ENCODE assay signal across 13 cellular contexts in the genomic region with DNA sequence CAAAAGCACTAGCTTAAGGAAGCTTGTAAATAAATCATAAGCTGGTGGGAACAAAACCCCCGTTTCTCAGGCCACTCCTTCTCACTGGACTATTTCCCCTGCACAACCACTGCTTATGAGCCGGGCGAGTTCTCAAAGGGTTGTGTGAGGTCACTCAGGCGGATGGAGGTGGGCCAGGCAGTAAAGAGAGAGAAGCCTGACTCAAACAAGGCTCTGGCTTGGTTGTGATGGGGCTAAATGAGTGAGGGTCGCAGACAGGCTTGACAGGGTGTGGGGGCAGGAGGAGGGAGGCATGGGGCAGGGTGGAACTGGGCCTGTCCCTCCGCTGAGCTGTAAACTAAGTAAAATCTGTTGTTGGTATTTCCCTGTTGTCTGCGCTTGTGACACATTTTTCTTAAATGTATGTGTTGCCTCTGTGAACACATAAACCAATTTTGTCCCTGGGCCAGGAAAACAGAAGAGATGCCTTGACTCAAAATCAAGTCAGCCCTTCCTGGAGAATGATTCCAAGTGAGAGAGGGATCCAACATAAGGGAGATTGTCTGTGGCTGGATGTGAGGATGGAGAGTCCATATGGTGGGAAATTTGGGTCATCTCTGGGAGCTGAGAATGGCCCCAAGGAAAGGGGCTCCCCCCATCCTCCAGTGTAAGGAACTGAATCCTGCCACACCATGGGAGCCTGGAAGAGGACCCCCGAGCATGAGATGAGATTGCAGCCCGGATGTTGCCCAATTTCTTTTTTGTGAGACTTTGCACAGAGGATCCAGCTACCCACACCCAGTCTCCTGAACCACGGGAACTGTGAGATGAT. TPM values are rescaled to one million over a fixed set of nuclear protein-coding genes. Genes with fewer than 3 reads are reported as not detected.
A peak's percentile ranks its signal among the peaks of the same experiment; 100 is the strongest.
DNase-seq lines count a peak whose midpoint lies in the region; ATAC-seq and TF ChIP-seq lines count a peak whose summit lies in the region.
"Had no signal": no experiment of that assay in that cellular context is flagged by ENCODE, and none has a peak within 500 bp of the region (broad histone marks: within the 10 kb centered on the region; RNA-seq: fewer than 3 reads in every experiment).

No MANE protein-coding gene starts in this region.

- H3K9me3 ChIP-seq in neuronal stem cell (replicated peaks in 1 of 2; ENCODE audit: control insufficient read depth in 2 of 2, insufficient read depth in 1 of 2, low read depth in 1 of 2, low read length in 2 of 2), result no peaks in the 10 kb centered on the region
- H3K9me3 ChIP-seq: Caco-2 had no signal

- H3K27ac ChIP-seq in neuronal stem cell (replicated peaks; ENCODE audit: low read length), result no peak overlapping the region

- no peak overlapping the region for H2BK5ac ChIP-seq in neuronal stem cell (ENCODE audit: low read length)

- H2BK12ac ChIP-seq in neuronal stem cell (ENCODE audit: low read length), result no peak overlapping the region

- no peak overlapping the region for H3K14ac ChIP-seq in neuronal stem cell (ENCODE audit: low read length)

- no peak for TF ChIP-seq CTCF in fibroblast of the aortic adventitia (IDR thresholded peaks at IDR 0.05; ENCODE audit: insufficient read depth, low read length)

- no peaks in the 10 kb centered on the region for H3K27me3 ChIP-seq in neuronal stem cell (ENCODE audit: control insufficient read depth in 3 of 3, insufficient read depth in 3 of 3, low read depth in 1 of 3, low read length in 3 of 3)

- H3K4me3 ChIP-seq in fibroblast of the aortic adventitia (ENCODE audit: low read depth, low read length) (no peak overlapping the region), neuronal stem cell (ENCODE audit: low read length in 2 of 2) (no peak overlapping the region)

- H2BK15ac ChIP-seq in neuronal stem cell (ENCODE audit: low read length), result no peak overlapping the region

- no peaks in the 10 kb centered on the region for H3K79me1 ChIP-seq in neuronal stem cell (ENCODE audit: low read depth, low read length)

- no peak overlapping the region for H3K4me2 ChIP-seq in neuronal stem cell (ENCODE audit: insufficient read depth, low read length, poor library complexity, severe bottlenecking)

- WGBS in neuronal stem cell (ENCODE audit: extremely low coverage in 2 of 2, insufficient read length in 2 of 2, insufficient replicate concordance in 1 of 2), 2 donors, result no CpG with 5 or more reads among the region's 10 CpGs

- H3K4ac ChIP-seq in neuronal stem cell (ENCODE audit: low read length), result no peak overlapping the region

- H3K18ac ChIP-seq in neuronal stem cell (ENCODE audit: low read length), result no peak overlapping the region

- no peak for ATAC-seq in esophagus mucosa

- no peak overlapping the region for H4K91ac ChIP-seq in neuronal stem cell (ENCODE audit: low read depth, low read length, poor library complexity)

- H2AFZ ChIP-seq in neuronal stem cell (ENCODE audit: low read length), result peak overlapping the region; percentile 83

- no peak overlapping the region for H2BK120ac ChIP-seq in neuronal stem cell (ENCODE audit: low read depth, low read length)

- no peaks in the 10 kb centered on the region for H3K36me3 ChIP-seq in neuronal stem cell (replicated peaks in 1 of 2; ENCODE audit: control insufficient read depth in 2 of 2, insufficient read depth in 2 of 2, low read length in 2 of 2)

- H2AK5ac ChIP-seq in neuronal stem cell (ENCODE audit: low read depth, low read length), result no peak overlapping the region

- no peak overlapping the region for H4K8ac ChIP-seq in neuronal stem cell (ENCODE audit: low read depth, low read length)

- peak; percentile 55 for DNase-seq in COLO668 (lab: John Stamatoyannopoulos, UW; ENCODE audit: unreplicated experiment)
- peak; percentile 36 for DNase-seq in NCI-H2029 (lab: John Stamatoyannopoulos, UW)
- peak; percentile 59 for DNase-seq in fibroblast of the aortic adventitia (ENCODE audit: low read depth)
- DNase-seq in neuronal stem cell (ENCODE audit: low spot score), result no peak
- no peak for DNase-seq in NCI-H2107 treated with DMSO at 0.1 percent for 48 hours (lab: John Stamatoyannopoulos, UW; ENCODE audit: unreplicated experiment)
- no peak for DNase-seq in retina
- DNase-seq in activated naive CD4-positive, alpha-beta T cell (lab: John Stamatoyannopoulos, UW), result no peak
- DNase-seq: activated effector memory CD4-positive, alpha-beta T cell treated with anti-CD3 and anti-CD28 coated beads, Interleukin-2, amount 50 U/mL, for 16 hours had no signal

- peaks cover 10 to 11% of the 10 kb centered on the region in 2 donors for H3K4me1 ChIP-seq in neuronal stem cell (ENCODE audit: control insufficient read depth in 2 of 2, insufficient read depth in 1 of 2, low read depth in 1 of 2, low read length in 2 of 2)

- H3K23ac ChIP-seq in neuronal stem cell (ENCODE audit: low read depth, low read length, poor library complexity), result no peak overlapping the region

- H3K9ac ChIP-seq in neuronal stem cell (ENCODE audit: low read depth, low read length, poor library complexity), result no peak overlapping the region

RNA-seq across cellular contexts. Expression of a gene that starts 13.7 kb away (rescaled TPM):
- 2.0 and 2.8 TPM in 2 replicates for total RNA-seq in fibroblast of the aortic adventitia (ENCODE audit: low replicate concordance)
- 1.4 TPM for polyA plus RNA-seq in neuronal stem cell (2013, experiment 1 of 2)
- 1.6 TPM for polyA plus RNA-seq in neuronal stem cell (2013, experiment 2 of 2)
- 5.1 TPM for total RNA-seq in esophagus mucosa
- total RNA-seq: Caco-2, pulmonary artery endothelial cell had no signal

RNA-seq across cellular contexts. Expression of a gene that starts 30.9 kb away (rescaled TPM):
- total RNA-seq in fibroblast of the aortic adventitia (ENCODE audit: low replicate concordance) (not detected in 2 replicates), esophagus mucosa (not detected)
- polyA plus RNA-seq in neuronal stem cell (2013, experiment 1 of 2), result 0.04 TPM
- 0.03 TPM for polyA plus RNA-seq in neuronal stem cell (2013, experiment 2 of 2)
- total RNA-seq: dermis microvascular lymphatic vessel endothelial cell, MCF 10A, pulmonary artery endothelial cell had no signal

RNA-seq across cellular contexts. Expression of a gene that starts 53.1 kb away (rescaled TPM):
- total RNA-seq in fibroblast of the aortic adventitia (ENCODE audit: low replicate concordance) (not detected in 2 replicates), esophagus mucosa (not detected)
- not detected for polyA plus RNA-seq in neuronal stem cell (2013, experiment 1 of 2)
- polyA plus RNA-seq in neuronal stem cell (2013, experiment 2 of 2), result not detected
- total RNA-seq: Caco-2, dermis microvascular lymphatic vessel endothelial cell, MCF 10A, pulmonary artery endothelial cell had no signal

Comparison
In these comparisons a context has a peak if more than half of its experiments do, and no peak if none do; other contexts are left out.
1. DNase-seq: peak in COLO668 (single experiment), NCI-H2029 (single experiment) and fibroblast of the aortic adventitia (single experiment); none in neuronal stem cell (single experiment), NCI-H2107 treated with DMSO at 0.1 percent for 48 hours (single experiment), retina (single experiment) and activated naive CD4-positive, alpha-beta T cell (0 of 4).